ENCODE assay signal across 2 cellular contexts in genomic region chr14:77791225-77791600, GRCh38.
TF ChIP-seq lines count a peak whose summit lies in the region.

No MANE protein-coding gene starts in this region.

TF ChIP-seq in HepG2, 621 proteins besides CTCF, POLR2A, EP300 and RAD21:
- TF ChIP-seq FOSL2 (CRISPR knock-in tag; IDR thresholded peaks at IDR 0.05): peak; percentile 39; the same call in 1 of the 2 replicates
- no peak for TF ChIP-seq SNRNP70 (IDR thresholded peaks at IDR 0.05; ENCODE audit: low read depth, low read length)
TF ChIP-seq in HepG2: peak in this region for 1.

TF ChIP-seq in K562, 482 proteins besides CTCF, POLR2A, EP300 and RAD21:
- TF ChIP-seq ZNF140 (CRISPR knock-in tag; IDR thresholded peaks at IDR 0.05) (no peak), ATF3 (IDR thresholded peaks at IDR 0.05) (peak; percentile 49; the same call in 1 of the 2 replicates), ATF3 (CRISPR knock-in tag; conservative IDR thresholded peaks at IDR 0.05) (no peak), MTA3 (IDR thresholded peaks at IDR 0.05; ENCODE audit: borderline replicate concordance) (no peak), CEBPB (tag; IDR thresholded peaks at IDR 0.05) (0 out of 2 replicates have a peak, but pooled peaks have one; percentile 6), U2AF1 (optimal IDR thresholded peaks at IDR 0.05; ENCODE audit: low read depth, low read length) (no peak)
